ENCODE assay signal across 8 cellular contexts in the genomic region with DNA sequence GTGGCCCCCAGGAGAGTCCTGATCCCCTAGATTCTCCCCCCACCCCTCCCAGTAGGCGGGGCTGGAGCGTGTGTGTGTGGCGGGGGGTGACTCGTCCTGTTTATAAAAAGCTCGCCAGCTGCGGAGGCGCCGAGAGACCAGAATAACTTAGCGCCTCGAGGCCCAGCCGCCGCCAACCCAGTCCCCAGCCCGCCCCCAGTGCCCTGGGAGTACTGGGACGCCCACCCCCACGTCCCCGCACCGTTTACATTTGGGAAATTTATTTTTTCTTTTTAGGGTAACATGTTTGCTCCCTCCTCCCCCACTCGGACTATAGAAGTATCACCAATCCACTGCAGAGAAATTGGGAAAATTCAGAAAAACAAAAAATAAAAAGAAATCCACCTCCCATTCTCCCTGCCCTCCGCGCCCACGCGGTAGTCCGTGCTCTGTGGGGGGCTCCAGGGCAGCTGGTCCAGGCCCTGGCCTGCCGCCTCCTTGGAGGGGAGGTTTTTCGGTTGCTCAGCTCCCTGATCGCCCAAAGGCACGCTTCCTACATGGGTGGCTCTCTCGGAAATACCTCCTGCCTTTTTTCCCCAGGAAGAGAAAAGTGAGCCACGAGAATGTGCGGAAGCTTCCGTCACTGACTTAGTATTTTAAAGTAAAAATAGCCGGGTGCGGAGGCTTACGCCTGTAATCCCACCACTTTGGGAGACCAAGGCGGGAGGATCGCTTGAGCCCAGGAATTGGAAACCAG. TPM values are rescaled to one million over a fixed set of nuclear protein-coding genes. Genes with fewer than 3 reads are reported as not detected.
A peak's percentile ranks its signal among the peaks of the same experiment; 100 is the strongest.
DNase-seq lines count a peak whose midpoint lies in the region; ATAC-seq and TF ChIP-seq lines count a peak whose summit lies in the region.

No MANE protein-coding gene starts in this region.

- H3K4me1 ChIP-seq in OCI-LY3 (ENCODE audit: low read length) (peaks cover 13% of the 10 kb centered on the region), thoracic aorta (ENCODE audit: control insufficient read depth in 1 of 2, low read depth in 2 of 2) (peaks cover 8 to 19% of the 10 kb centered on the region in 2 donors)

- H3K4me2 ChIP-seq in OCI-LY3 (ENCODE audit: low read length): peak overlapping the region; percentile 68

- H3K27me3 ChIP-seq in OCI-LY3 (ENCODE audit: low read depth, low read length) (peaks cover 12% of the 10 kb centered on the region), thoracic aorta (replicated peaks; ENCODE audit: insufficient read depth) (no peaks in the 10 kb centered on the region)

- peak overlapping the region; percentile 67; the same call in 1 of the 2 replicates for H2AFZ ChIP-seq in OCI-LY3 (ENCODE audit: low read depth, low read length)

- H3K79me2 ChIP-seq in OCI-LY3 (ENCODE audit: low read length): peaks cover 5% of the 10 kb centered on the region; the same call in 1 of the 2 replicates

- H3K4me3 ChIP-seq in OCI-LY3 (ENCODE audit: low read length): peak overlapping the region; percentile 81
- H3K4me3 ChIP-seq in thoracic aorta: peak overlapping the region; percentile 85

- DNase-seq in NOMO-1 (lab: John Stamatoyannopoulos, UW; ENCODE audit: unreplicated experiment in 2 of 2) (peak; percentile 23 to 27), NOMO-1 treated with DMSO at 0.1 percent for 48 hours (lab: John Stamatoyannopoulos, UW; ENCODE audit: unreplicated experiment) (no peak), fibroblast of peridontal ligament (ENCODE audit: extremely low read depth) (peak; percentile 76), myocyte (ENCODE audit: low read depth) (peak; percentile 92), thoracic aorta (ENCODE audit: low spot score) (peak; percentile 72)
- DNase-seq in activated effector memory CD4-positive, alpha-beta T cell treated with Interleukin-2 at 50 U/mL for 16 hours: peak; percentile 39

- TF ChIP-seq CTCF in OCI-LY3 (IDR thresholded peaks at IDR 0.05; ENCODE audit: low read depth, low read length) (no peak), thoracic aorta (IDR thresholded peaks at IDR 0.05) (no peak)

- ATAC-seq in thoracic aorta (ENCODE audit: insufficient number of reproducible peaks, low FRiP score, low read depth): peak; percentile 4
- ATAC-seq in HG02610 (IDR thresholded peaks at IDR 0.05; ENCODE audit: unreplicated experiment): no peak

- peak overlapping the region; percentile 76 for H3K9ac ChIP-seq in OCI-LY3 (ENCODE audit: low read length)

- H4K20me1 ChIP-seq in OCI-LY3 (ENCODE audit: insufficient read depth, low read length): peaks cover 12% of the 10 kb centered on the region; the same call in 1 of the 2 replicates

- H3K9me3 ChIP-seq in OCI-LY3 (ENCODE audit: insufficient read depth, low read length): no peaks in the 10 kb centered on the region
- no peaks in the 10 kb centered on the region for H3K9me3 ChIP-seq in thoracic aorta

- H3K36me3 ChIP-seq in OCI-LY3 (replicated peaks; ENCODE audit: low read depth, low read length) (peaks cover 6% of the 10 kb centered on the region), thoracic aorta (no peaks in the 10 kb centered on the region)

- H3K27ac ChIP-seq in OCI-LY3 (ENCODE audit: low read length) (peak overlapping the region; percentile 64), thoracic aorta (peak overlapping the region; percentile 90 to 91)

RNA-seq across cellular contexts. Expression of a gene that starts 1.5 kb away (rescaled TPM):
- 2.7 and 3.4 TPM in 2 replicates for total RNA-seq in myocyte
- 4.3 TPM for polyA plus RNA-seq in myocyte (2012)
- total RNA-seq in thoracic aorta: 1 to 10 TPM in 1 of 2 donors, not detected in 1; 1.9 TPM

RNA-seq across cellular contexts. Expression of a gene that starts 12.3 kb away (rescaled TPM):
- total RNA-seq in myocyte (52.1 and 68.6 TPM in 2 replicates), thoracic aorta (10 to 100 TPM; 10.6 to 16.1 TPM)
- 19.8 TPM for polyA plus RNA-seq in myocyte (2012)

RNA-seq across cellular contexts. Expression of a gene that starts 20.9 kb away (rescaled TPM):
- total RNA-seq in myocyte (1.7 TPM in 1 of 2 replicates, not detected in the other), thoracic aorta (under 1 TPM; 0.41 to 0.42 TPM)
- polyA plus RNA-seq in myocyte (2012): 0.20 TPM

RNA-seq across cellular contexts. Expression of a gene that starts 31.7 kb away (rescaled TPM):
- 0.73 and 6.5 TPM in 2 replicates for total RNA-seq in myocyte
- 0.57 TPM for polyA plus RNA-seq in myocyte (2012)
- total RNA-seq in thoracic aorta: 10 to 100 TPM; 59.4 to 72.3 TPM

RNA-seq across cellular contexts. Expression of a gene that starts 52.4 kb away (rescaled TPM):
- total RNA-seq in myocyte (48.4 and 50.5 TPM in 2 replicates), thoracic aorta (10 to 100 TPM; 14.3 to 15.8 TPM)
- 63.5 TPM for polyA plus RNA-seq in myocyte (2012)
